Comparison of ENCODE assay signal across 1 cellular context in genomic region chrX:100685284-100685996, GRCh38.
TF ChIP-seq lines count a peak whose summit lies in the region.

No MANE protein-coding gene starts in this region.

TF ChIP-seq in GM23338, 12 proteins besides CTCF, POLR2A, EP300 and RAD21 (continued from another document):
- TF ChIP-seq ZNF462 (CRISPR knock-in tag; IDR thresholded peaks at IDR 0.05) (no peak), ZNF114 (CRISPR knock-in tag; IDR thresholded peaks at IDR 0.05) (no peak), REST (IDR thresholded peaks at IDR 0.05; ENCODE audit: unreplicated experiment) (no peak)
